In the genomic region with DNA sequence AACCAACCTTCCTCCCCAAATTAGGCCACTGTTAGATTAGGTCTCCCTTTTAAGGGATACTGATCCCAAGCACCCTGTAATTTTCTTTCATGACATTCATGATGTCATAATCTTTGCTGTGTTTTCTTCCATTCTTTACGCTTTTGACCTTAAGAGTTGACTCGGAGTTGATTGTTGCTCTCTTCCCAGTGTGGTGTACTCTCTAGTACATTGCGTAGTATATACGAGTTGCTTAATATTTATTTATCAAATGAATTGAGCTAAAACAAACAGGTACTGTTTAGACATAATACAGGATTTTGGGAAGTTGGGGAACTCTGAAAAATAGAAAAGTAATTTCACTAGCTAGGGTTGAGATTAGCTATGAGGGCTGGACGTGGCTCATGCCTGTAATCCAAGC, we compare ENCODE assay signal across 9 cellular contexts.
"Had no signal": no experiment of that assay in that cellular context is flagged by ENCODE, and none has a peak within 500 bp of the region (broad histone marks: within the 10 kb centered on the region; RNA-seq: fewer than 3 reads in every experiment).

No MANE protein-coding gene starts in this region.

- H3K4me2 ChIP-seq: GM23338 had no signal

- H3K4me3 ChIP-seq: GM23338, K562 had no signal

- ATAC-seq: GM23338, K562 had no signal

- FAIRE-seq: H1, H54, K562 had no signal

- H2AFZ ChIP-seq: GM23338 had no signal

- H3K27ac ChIP-seq: HL-60 had no signal

- DNase-seq: H9, HCEC 1CT, IMR-90, KG1 had no signal
